In the genomic region with DNA sequence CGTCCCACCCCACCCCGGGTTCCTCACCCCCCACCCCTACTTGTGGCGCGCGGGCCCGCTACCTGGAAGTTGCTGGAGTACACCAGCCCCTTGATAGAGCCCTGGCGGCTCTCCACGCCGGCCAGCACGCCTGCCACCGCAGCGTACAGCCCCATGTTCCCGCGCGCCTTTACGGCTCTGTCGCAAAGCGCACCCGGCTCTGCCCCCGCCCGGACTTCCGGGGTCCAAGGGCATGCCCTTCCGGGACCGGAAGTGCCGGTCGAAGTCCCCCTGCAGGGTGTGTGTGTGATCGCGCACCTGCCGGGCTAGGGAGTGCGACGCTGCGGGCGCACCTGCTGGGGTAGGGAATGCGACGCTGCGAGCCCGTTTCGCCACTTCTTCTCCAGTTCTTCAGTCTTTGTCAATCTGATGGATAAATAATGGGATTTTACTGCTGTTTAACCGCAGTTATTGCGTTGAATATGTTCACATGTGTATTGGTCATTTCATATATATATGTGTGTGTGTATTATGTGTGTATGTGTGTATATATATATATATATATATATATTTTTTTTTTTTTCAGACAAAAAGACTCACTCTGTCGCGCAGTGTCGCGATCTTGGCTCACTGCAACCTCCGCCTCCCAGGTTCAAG, we compare ENCODE assay signal across 8 cellular contexts. TPM values are rescaled to one million over a fixed set of nuclear protein-coding genes. Genes with fewer than 3 reads are reported as not detected.
DNase-seq lines count a peak whose midpoint lies in the region; ATAC-seq and TF ChIP-seq lines count a peak whose summit lies in the region.
"Not testable (repeated sequence)": the region's sequence is repeated elsewhere in the genome, so short reads cannot be mapped to it uniquely, and the experiment has no call there.

No MANE protein-coding gene starts in this region.

- H3K9me3 Mint-ChIP-seq in HFFc6; T-helper 2 cell treated with Interferon-gamma antibody and Interleukin-4, amounts not matched to agents 5 μg/mL and 100 μg/mL, for 36 hours; MCF 10A (ENCODE audit: unreplicated experiment): not testable (repeated sequence)

- H3K27me3 Mint-ChIP-seq in HFFc6 (ENCODE audit: insufficient read depth); T-helper 2 cell treated with Interferon-gamma antibody and Interleukin-4, amounts not matched to agents 5 μg/mL and 100 μg/mL, for 36 hours (ENCODE audit: low read depth); MCF 10A (ENCODE audit: insufficient read depth, unreplicated experiment): not testable (repeated sequence)

- not testable (repeated sequence) for H3K36me3 ChIP-seq in right atrium auricular region; psoas muscle (ENCODE audit: insufficient read depth in 1 of 2, low read depth in 1 of 2)

- not testable (repeated sequence) for H3K27ac Mint-ChIP-seq in HFFc6; T-helper 2 cell treated with Interferon-gamma antibody and Interleukin-4, amounts not matched to agents 5 μg/mL and 100 μg/mL, for 36 hours; MCF 10A (ENCODE audit: low read depth, unreplicated experiment)

- not testable (repeated sequence) for H3K4me1 ChIP-seq in right atrium auricular region, psoas muscle

- H3K4me1 Mint-ChIP-seq in HFFc6 (ENCODE audit: low read depth); T-helper 2 cell treated with Interferon-gamma antibody and Interleukin-4, amounts not matched to agents 5 μg/mL and 100 μg/mL, for 36 hours (ENCODE audit: low read depth); MCF 10A (ENCODE audit: insufficient read depth, unreplicated experiment): not testable (repeated sequence)

- DNase-seq in AG10803 (ENCODE audit: low read depth); HFFc6; MCF 10A (ENCODE audit: unreplicated experiment); right atrium auricular region (ENCODE audit: low spot score): not testable (repeated sequence)
- DNase-seq in T-helper 2 cell treated with Interferon-gamma antibody and Interleukin-4, amounts not matched to agents 5 μg/mL and 100 μg/mL, for 36 hours (ENCODE audit: low spot score), result peak; percentile 11
- peak in 1 of 2 donors; percentile 58 for DNase-seq in psoas muscle

- not testable (repeated sequence) for TF ChIP-seq CTCF in AG10803 (conservative IDR thresholded peaks at IDR 0.05; ENCODE audit: low read length); HFFc6 (IDR thresholded peaks at IDR 0.05); MCF 10A (IDR thresholded peaks at IDR 0.05; ENCODE audit: unreplicated experiment); right atrium auricular region (IDR thresholded peaks at IDR 0.05); psoas muscle (IDR thresholded peaks at IDR 0.05)

- intact Hi-C loops in MCF 10A (cut with micrococcal nuclease); psoas muscle (cut with DNase I): not testable (repeated sequence)

- ATAC-seq in GM19035 (IDR thresholded peaks at IDR 0.05; ENCODE audit: unreplicated experiment), result peak; percentile 92
- ATAC-seq in HG03378 (IDR thresholded peaks at IDR 0.05; ENCODE audit: unreplicated experiment), result peak; percentile 67
- peak; percentile 96 to 97 (median 96) for ATAC-seq in psoas muscle

- 2 to 23% (median 6%) methylated on average over 2 to 13 of the region's 45 CpGs for WGBS in psoas muscle, 3 donors

- not testable (repeated sequence) for H3K36me3 Mint-ChIP-seq in HFFc6 (ENCODE audit: low read depth); T-helper 2 cell treated with Interferon-gamma antibody and Interleukin-4, amounts not matched to agents 5 μg/mL and 100 μg/mL, for 36 hours (ENCODE audit: low read depth); MCF 10A (ENCODE audit: insufficient read depth, unreplicated experiment)

- H3K9me3 ChIP-seq in right atrium auricular region, psoas muscle: not testable (repeated sequence)

- peak overlapping the region; percentile 71 for H3K4me3 Mint-ChIP-seq in HFFc6
- peak overlapping the region; percentile 77 for H3K4me3 Mint-ChIP-seq in T-helper 2 cell treated with Interferon-gamma antibody and Interleukin-4, amounts not matched to agents 5 μg/mL and 100 μg/mL, for 36 hours
- H3K4me3 Mint-ChIP-seq in MCF 10A (ENCODE audit: unreplicated experiment), result peak overlapping the region; percentile 59

- POLR2A ChIA-PET in MCF 10A (lab: Yijun Ruan, JAX), result not testable (repeated sequence)

- H3K27me3 ChIP-seq in right atrium auricular region; psoas muscle (ENCODE audit: insufficient read depth in 3 of 3, low read length in 2 of 3): not testable (repeated sequence)

- peak overlapping the region; percentile 41 for H3K4me3 ChIP-seq in AG10803 (ENCODE audit: low read length)
- H3K4me3 ChIP-seq in right atrium auricular region, result peak overlapping the region; percentile 47 to 48
- peak overlapping the region; percentile 58 for H3K4me3 ChIP-seq in psoas muscle

- CTCF ChIA-PET in MCF 10A (lab: Yijun Ruan, JAX), result not testable (repeated sequence)

- not testable (repeated sequence) for BruUV-seq in MCF 10A (replicated peaks; lab: Mats Ljungman, UMichigan)

- not testable (repeated sequence) for H3K27ac ChIP-seq in right atrium auricular region
- peak overlapping the region; percentile 46 for H3K27ac ChIP-seq in psoas muscle

RNA-seq across cellular contexts. Expression of gene TRIM74, which starts 14.6 kb away (rescaled TPM):
- total RNA-seq in HFFc6 (2021; fragmentation: NEBNext Ultra II Directional; extraction: Animal tissue kit (Norgen Biotek cat#: 25700)), result under 1 TPM in 1 of 6 experiments, not detected in 5; 0.21 TPM
- total RNA-seq in MCF 10A (2022), result 0.26 and 1.0 TPM in 2 replicates
- not detected for total RNA-seq in right atrium auricular region
- total RNA-seq in psoas muscle, result under 1 TPM in 1 of 4 donors, not detected in 3; 0.36 TPM
- under 1 TPM; 0.06 to 0.34 (median 0.07) TPM for polyA plus RNA-seq in psoas muscle

RNA-seq across cellular contexts. Expression of gene POM121, which starts 29.8 kb away (rescaled TPM):
- total RNA-seq in HFFc6 (2021; fragmentation: NEBNext Ultra II Directional; extraction: Animal tissue kit (Norgen Biotek cat#: 25700)), result 10 to 100 TPM; 40.4 to 43.9 (median 42.2) TPM
- total RNA-seq in MCF 10A (2022), result 37.7 and 42.2 TPM in 2 replicates
- 10 to 100 TPM; 11.9 to 17.1 TPM for total RNA-seq in right atrium auricular region
- 10 to 100 TPM; 16.6 to 28.1 (median 21.1) TPM for total RNA-seq in psoas muscle
- 10 to 100 TPM in 1 of 3 donors, 1 to 10 TPM in 2; 8.0 to 18.0 (median 9.3) TPM for polyA plus RNA-seq in psoas muscle
